ENCODE assay signal across 13 cellular contexts in the genomic region with DNA sequence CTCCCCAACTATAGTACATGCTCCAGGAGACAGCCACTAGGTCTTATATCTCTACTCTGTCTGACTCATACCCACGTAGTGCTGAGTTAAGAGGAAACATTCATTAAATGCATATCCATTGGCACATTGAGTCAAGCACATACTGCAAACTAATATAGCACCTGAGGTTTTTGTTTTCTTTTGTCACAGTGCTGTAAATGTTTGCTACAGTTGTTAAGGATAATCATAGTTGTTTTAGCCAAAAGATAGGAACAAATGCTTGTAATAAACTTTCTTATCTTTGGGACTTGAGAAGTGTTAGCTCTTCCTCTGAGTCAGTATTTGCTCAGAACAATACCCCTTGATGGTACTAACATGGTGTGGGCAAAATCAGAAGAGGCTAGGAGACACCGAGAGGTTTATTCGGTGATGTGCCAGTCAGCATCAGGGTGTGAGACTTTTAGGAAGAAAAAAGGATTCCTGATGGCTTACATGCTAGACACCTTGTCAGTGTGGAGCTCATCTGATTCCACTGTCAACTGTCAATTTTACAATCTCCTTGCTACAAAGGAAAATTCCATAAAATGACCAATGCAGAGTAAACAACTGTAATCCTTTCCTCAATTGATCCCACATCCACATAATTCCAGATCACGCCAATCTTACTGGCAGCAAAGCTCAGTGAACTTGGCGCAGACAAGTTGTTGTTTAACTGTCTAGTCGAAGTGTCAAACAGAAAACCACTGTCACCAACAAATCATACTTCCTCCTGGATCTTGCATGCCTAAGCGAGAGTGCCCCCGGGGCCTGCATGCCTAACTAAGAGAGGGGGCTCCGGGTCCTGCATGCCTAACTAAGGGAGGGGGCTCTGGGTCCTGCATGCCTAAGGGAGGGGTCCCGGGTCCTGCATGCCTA. TPM values are rescaled to one million over a fixed set of nuclear protein-coding genes. Genes with fewer than 3 reads are reported as not detected.
DNase-seq lines count a peak whose midpoint lies in the region.
"Had no signal": no experiment of that assay in that cellular context is flagged by ENCODE, and none has a peak within 500 bp of the region (broad histone marks: within the 10 kb centered on the region; RNA-seq: fewer than 3 reads in every experiment).

No MANE protein-coding gene starts in this region.

- no peak overlapping the region for H3K9ac ChIP-seq in HUES48 (ENCODE audit: low read depth, low read length)

- H3K4me3 ChIP-seq in HUES48 (ENCODE audit: low read depth, low read length) = no peak overlapping the region
- H3K4me3 ChIP-seq: SJCRH30 had no signal

- DNase-seq in Caki2 (ENCODE audit: low read depth) (peak; percentile 71), amniotic epithelial cell (ENCODE audit: low read depth) (peak; percentile 62), islet precursor cell (peak; percentile 82), middle frontal gyrus (ENCODE audit: extremely low spot score, low spot score) (no peak), cerebellum (ENCODE audit: low spot score) (no peak), OCI-M2 (lab: John Stamatoyannopoulos, UW; ENCODE audit: unreplicated experiment) (no peak), mesenteric fat pad (ENCODE audit: low spot score) (no peak)
- DNase-seq: activated naive CD4-positive, alpha-beta T cell treated with anti-CD3 and anti-CD28 coated beads, Interleukin-2, amount 50 U/mL, for 16 hours; C1 segment of cervical spinal cord; SJCRH30; stimulated activated CD4-positive, alpha-beta T cell treated with anti-CD3 and anti-CD28 coated beads, Interleukin-15, amount 100 ng/mL, for 24 hours; stimulated activated naive CD4-positive, alpha-beta T cell had no signal

- no peaks in the 10 kb centered on the region for H3K9me3 ChIP-seq in HUES48 (ENCODE audit: control insufficient read depth, insufficient read depth, low read length)
- H3K9me3 ChIP-seq: SJCRH30 had no signal

- peaks cover 11% of the 10 kb centered on the region for H3K4me1 ChIP-seq in HUES48 (ENCODE audit: control insufficient read depth, insufficient read depth, low read length)
- H3K4me1 ChIP-seq: SJCRH30 had no signal

- no peaks in the 10 kb centered on the region for H3K27me3 ChIP-seq in HUES48 (ENCODE audit: control insufficient read depth, insufficient read depth, low read length)
- H3K27me3 ChIP-seq: SJCRH30 had no signal

- in situ Hi-C loops in Caki2 (cut with HindIII; ENCODE audit: low pct_unique_long_range_greater_than_20kb, low sequenced_read_pairs) = no loop called here

- H3K36me3 ChIP-seq in HUES48 (ENCODE audit: control insufficient read depth, insufficient read depth, low read length) = no peaks in the 10 kb centered on the region
- H3K36me3 ChIP-seq: SJCRH30 had no signal

- peak overlapping the region; percentile 59 for H3K27ac ChIP-seq in HUES48 (ENCODE audit: low read depth, low read length)
- H3K27ac ChIP-seq: SJCRH30 had no signal

RNA-seq across cellular contexts. Expression of gene ELOVL2, which starts 36.1 kb away (rescaled TPM):
- total RNA-seq in Caki2 (2014; rRNA removed; shearing (Covaris generic); ENCODE audit: low replicate concordance) = 13.6 and 14.6 TPM in 2 replicates
- total RNA-seq in cerebellum (22.0 TPM), mesenteric fat pad (0.10 TPM)

Comparison
In these comparisons a context has a peak if more than half of its experiments do, and no peak if none do; other contexts are left out.
1. DNase-seq: peak in Caki2 (single experiment), amniotic epithelial cell (single experiment) and islet precursor cell (single experiment); none in middle frontal gyrus (single experiment), cerebellum (single experiment), OCI-M2 (single experiment) and mesenteric fat pad (single experiment).
2. RNA of gene ELOVL2, which starts 36.1 kb away (total RNA-seq): 22.0 TPM in cerebellum (single experiment) and 13.6 to 14.6 TPM in Caki2; 0.10 TPM in mesenteric fat pad (single experiment); every median in the first group is over 10 times any median in the second.